22 cellular contexts compared by ENCODE assay signal in the genomic region with DNA sequence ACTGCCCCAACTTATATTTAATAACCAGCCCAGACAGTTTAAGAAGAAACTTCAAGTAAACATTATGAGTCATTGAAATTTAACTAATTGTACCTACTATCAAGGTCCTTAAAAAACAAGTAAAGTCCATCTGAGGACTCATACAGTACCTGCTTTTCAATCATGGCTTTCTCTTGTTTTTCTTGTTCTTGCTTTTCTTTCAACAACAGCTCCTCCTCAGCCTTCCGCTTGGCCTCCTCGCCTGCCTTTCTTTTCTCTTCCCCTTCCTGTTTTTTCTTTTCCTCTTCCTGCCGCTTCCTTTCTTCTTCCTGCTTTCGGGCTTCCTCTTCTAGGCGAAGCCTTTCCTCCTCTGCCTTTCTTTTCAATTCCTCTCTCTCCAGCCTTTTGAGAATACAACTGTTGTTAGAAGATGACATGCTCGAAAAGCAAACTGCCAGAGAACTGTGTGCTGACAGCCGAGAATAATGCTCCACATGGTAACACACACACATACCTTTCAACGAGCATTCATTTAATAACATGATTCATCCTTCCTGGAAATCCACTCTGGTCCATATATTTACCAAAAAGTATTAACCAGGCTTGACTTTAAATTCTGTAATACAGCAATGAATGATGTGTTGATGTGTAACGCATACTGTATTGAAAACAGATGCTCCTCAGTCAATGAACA. TPM values are rescaled to one million over a fixed set of nuclear protein-coding genes. Genes with fewer than 3 reads are reported as not detected.
A peak's percentile ranks its signal among the peaks of the same experiment; 100 is the strongest.
DNase-seq lines count a peak whose midpoint lies in the region; ATAC-seq and TF ChIP-seq lines count a peak whose summit lies in the region.
"Had no signal": no experiment of that assay in that cellular context is flagged by ENCODE, and none has a peak within 500 bp of the region (broad histone marks: within the 10 kb centered on the region; RNA-seq: fewer than 3 reads in every experiment).

No MANE protein-coding gene starts in this region.

- no peak for ATAC-seq in HG03460 (IDR thresholded peaks at IDR 0.05; ENCODE audit: unreplicated experiment)

- H3K36me3 ChIP-seq in GM23248 (ENCODE audit: low read depth) (no peaks in the 10 kb centered on the region), uterus (no peaks in the 10 kb centered on the region)

- H3K9me3 ChIP-seq in GM23248 (ENCODE audit: low read depth) (no peaks in the 10 kb centered on the region), uterus (no peaks in the 10 kb centered on the region)

- H3K27ac Mint-ChIP-seq in nephron = peak overlapping the region in 1 of 3 experiments; percentile 17
- H3K27ac Mint-ChIP-seq: CD4-positive, alpha-beta T cell; IgD-negative memory B cell had no signal

- TF ChIP-seq CTCF in AG10803 (conservative IDR thresholded peaks at IDR 0.05; ENCODE audit: low read length) = no peak
- TF ChIP-seq CTCF in nephron (IDR thresholded peaks at IDR 0.05; ENCODE audit: unreplicated experiment in 3 of 3) = no peak
- no peak for TF ChIP-seq CTCF in uterus (IDR thresholded peaks at IDR 0.05)

- 0 out of 2 replicates have a peak, but pooled peaks cover 7% of the 10 kb centered on the region for H3F3A ChIP-seq in GM23248 (ENCODE audit: insufficient read depth)

- H3K79me2 ChIP-seq in GM23248 (ENCODE audit: insufficient read depth) = no peaks in the 10 kb centered on the region

- H3K27me3 Mint-ChIP-seq in nephron (ENCODE audit: low read depth) = peaks cover 3% of the 10 kb centered on the region
- H3K27me3 Mint-ChIP-seq: CD4-positive, alpha-beta T cell had no signal

- H3K27me3 ChIP-seq in GM23248 (replicated peaks; ENCODE audit: insufficient read depth) (no peaks in the 10 kb centered on the region), uterus (no peaks in the 10 kb centered on the region)

- DNase-seq in AG10803 (ENCODE audit: low read depth) (peak; percentile 77), GM23248 (peak; percentile 28), amniotic epithelial cell (ENCODE audit: low read depth) (peak; percentile 5), COR-L47 (lab: John Stamatoyannopoulos, UW) (no peak), uterus (no peak), KG1 (lab: John Stamatoyannopoulos, UW) (no peak)
- DNase-seq: 8988T; CD4-positive, alpha-beta T cell; DMS153; GF-D8; H7; MM.1S; NCI-H1092; NCI-H2081; NCI-H510A; NCI-H82; OCI-M1; SHP77 had no signal

- H3K9me2 ChIP-seq in GM23248 (ENCODE audit: insufficient read depth) = no peaks in the 10 kb centered on the region

- H3K36me3 Mint-ChIP-seq in nephron (ENCODE audit: low read depth) = peaks cover 10% of the 10 kb centered on the region

- H2AFZ ChIP-seq in GM23248 = no peak overlapping the region

- H3K4me3 Mint-ChIP-seq in nephron = peak overlapping the region in 2 of 3 experiments; percentile 7 to 23
- H3K4me3 Mint-ChIP-seq: CD4-positive, alpha-beta T cell had no signal

- H3K9me3 Mint-ChIP-seq in nephron = peaks cover 23% of the 10 kb centered on the region

- no peaks in the 10 kb centered on the region for H4K20me1 ChIP-seq in GM23248 (ENCODE audit: insufficient read depth)

- no peak overlapping the region for H3K9ac ChIP-seq in GM23248

- H3K4me3 ChIP-seq in AG10803 (ENCODE audit: low read length) = no peak overlapping the region
- H3K4me3 ChIP-seq in GM23248 = no peak overlapping the region
- no peak overlapping the region for H3K4me3 ChIP-seq in uterus
- H3K4me3 ChIP-seq: SK-N-MC had no signal

- no peak for TF ChIP-seq POLR2A in uterus (IDR thresholded peaks at IDR 0.05)

- WGBS in GM23248 (ENCODE audit: low coverage in 1 of 2, low lambda C conversion rate in 2 of 2, missing lambda C conversion rate in 2 of 2), 2 experiments = 1 to 2% methylated on average over 7 to 9 of the region's 9 CpGs

- in situ Hi-C loops in GM23248 (cut with MboI) = no loop called here

- intact Hi-C loops in uterus (cut with DNase I; ENCODE audit: low total_unique reads) = no loop called here

- H3K4me2 ChIP-seq in GM23248 (ENCODE audit: unreplicated experiment) = no peak overlapping the region

- no peaks in the 10 kb centered on the region for H3K4me1 Mint-ChIP-seq in nephron

- H3K4me1 ChIP-seq in GM23248 (ENCODE audit: insufficient read depth) (no peaks in the 10 kb centered on the region), uterus (no peaks in the 10 kb centered on the region)

- H3K27ac ChIP-seq in GM23248 (no peak overlapping the region), uterus (no peak overlapping the region)
- H3K27ac ChIP-seq: SK-N-MC had no signal

RNA-seq across cellular contexts. Expression of a gene that starts 25.2 kb away (rescaled TPM):
- total RNA-seq in GM23248 (2014; rRNA removed; shearing (Covaris generic)) = 4.8 and 10.4 TPM in 2 replicates
- polyA plus RNA-seq in GM23248 (2016; fragmentation: Nextera tagmentation; extraction: Ambion mirVana) = 3.7 and 4.4 TPM in 2 replicates
- 10 to 100 TPM in 3 of 4 donors, 1 to 10 TPM in 1; 3.8 to 23.7 (median 18.9) TPM for total RNA-seq in uterus

Comparison
In these comparisons a context has a peak if more than half of its experiments do, and no peak if none do; other contexts are left out.
1. DNase-seq: peak in AG10803 (single experiment), GM23248 (single experiment) and amniotic epithelial cell (single experiment); none in COR-L47 (single experiment), uterus (0 of 2) and KG1 (single experiment).